23 cellular contexts compared by ENCODE assay signal in genomic region chr21:34919406-34919805, GRCh38.
"Had no signal": no experiment of that assay in that cellular context is flagged by ENCODE, and none has a peak within 500 bp of the region (broad histone marks: within the 10 kb centered on the region; RNA-seq: fewer than 3 reads in every experiment).

No MANE protein-coding gene starts in this region.

- H3K4me1 ChIP-seq: adrenal gland had no signal

- H3K9me3 ChIP-seq: adrenal gland had no signal

- H3K27ac Mint-ChIP-seq: activated CD4-positive, alpha-beta memory T cell treated with anti-CD3 and anti-CD28 coated beads, Interleukin-2, amount 10 ng/mL, durations not matched to agents 7 days and 5 days; activated naive CD8-positive, alpha-beta T cell treated with anti-CD3 and anti-CD28 coated beads, Interleukin-2, amount 10 ng/mL, durations not matched to agents 7 days and 5 days; WTC11 had no signal

- ATAC-seq: T-helper 17 cell, WTC11 had no signal

- H3K4me3 ChIP-seq: adrenal gland had no signal

- H3K36me3 ChIP-seq: adrenal gland had no signal

- H3K27ac ChIP-seq: adrenal gland had no signal

- H3K27me3 Mint-ChIP-seq: activated CD4-positive, alpha-beta memory T cell treated with anti-CD3 and anti-CD28 coated beads, Interleukin-2, amount 10 ng/mL, durations not matched to agents 7 days and 5 days; activated naive CD8-positive, alpha-beta T cell treated with anti-CD3 and anti-CD28 coated beads, Interleukin-2, amount 10 ng/mL, durations not matched to agents 7 days and 5 days; T-helper 17 cell had no signal

- H3K36me3 Mint-ChIP-seq: WTC11 had no signal

- DNase-seq: activated CD4-positive, alpha-beta memory T cell treated with anti-CD3 and anti-CD28 coated beads, Interleukin-2, amount 10 ng/mL, durations not matched to agents 7 days and 5 days; activated CD4-positive, alpha-beta T cell treated with anti-CD3 and anti-CD28 coated beads for 1 hour; activated CD4-positive, alpha-beta T cell treated with anti-CD3 and anti-CD28 coated beads, Interleukin-2, amount 50 U/mL, for 1 hour; activated naive CD4-positive, alpha-beta T cell treated with anti-CD3 and anti-CD28 coated beads, Interleukin-2, amount 50 U/mL, for 16 hours; activated naive CD8-positive, alpha-beta T cell treated with anti-CD3 and anti-CD28 coated beads, Interleukin-2, amount 10 ng/mL, durations not matched to agents 7 days and 5 days; activated T-cell treated with anti-CD3 and anti-CD28 coated beads for 4 hours; activated T-cell treated with anti-CD3 and anti-CD28 coated beads, Interleukin-2, amount 50 U/mL, for 48 hours; adrenal gland; anterior cingulate cortex; caudate nucleus; Kasumi-1; NCI-H1092; NCI-H1417; NCI-H1930; NCI-H2171; NCI-H2227 treated with DMSO at 0.1 percent for 48 hours; NCI-H446 treated with DMSO at 0.1 percent for 48 hours; NCI-H524 treated with DMSO at 0.1 percent for 48 hours; NCI-H82; SIG-M5; T-helper 17 cell; T-helper 9 cell had no signal

- H3K4me3 Mint-ChIP-seq: activated CD4-positive, alpha-beta memory T cell treated with anti-CD3 and anti-CD28 coated beads, Interleukin-2, amount 10 ng/mL, durations not matched to agents 7 days and 5 days; activated naive CD8-positive, alpha-beta T cell treated with anti-CD3 and anti-CD28 coated beads, Interleukin-2, amount 10 ng/mL, durations not matched to agents 7 days and 5 days; T-helper 17 cell; WTC11 had no signal
